1 cellular context compared by ENCODE assay signal in genomic region chr16:29029168-29029994, GRCh38.
TF ChIP-seq lines count a peak whose summit lies in the region.

No MANE protein-coding gene starts in this region.

TF ChIP-seq in GM12878, 131 proteins besides CTCF, POLR2A, EP300 and RAD21 (continued from another document):
- peak; percentile 40 for TF ChIP-seq SP1 (IDR thresholded peaks at IDR 0.05; ENCODE audit: low read depth, low read length)
- TF ChIP-seq NFIC (IDR thresholded peaks at IDR 0.05; ENCODE audit: low read depth, low read length), result peak; percentile 35; the same call in 1 of the 2 replicates
- TF ChIP-seq BACH1 (IDR thresholded peaks at IDR 0.05; ENCODE audit: borderline replicate concordance), result 0 out of 2 replicates have a peak, but pooled peaks have one; percentile 16
- TF ChIP-seq IKZF2 (IDR thresholded peaks at IDR 0.05), result peak; percentile 60 to 67; a peak in 3 of 4 replicates
- no peak for TF ChIP-seq USF1 (IDR thresholded peaks at IDR 0.05; ENCODE audit: borderline replicate concordance, extremely low read length, insufficient read depth, low read depth, low read length)
- TF ChIP-seq GATAD2B (conservative IDR thresholded peaks at IDR 0.05; ENCODE audit: low read depth), result peak; percentile 87
- no peak for TF ChIP-seq MXI1 (IDR thresholded peaks at IDR 0.05; ENCODE audit: low read depth, low read length)
- 0 out of 2 replicates have a peak, but pooled peaks have one; percentile 53 for TF ChIP-seq ZNF217 (IDR thresholded peaks at IDR 0.05)
- peak; percentile 55 for TF ChIP-seq RUNX3 (IDR thresholded peaks at IDR 0.05; ENCODE audit: low read length)
- TF ChIP-seq SUPT20H (IDR thresholded peaks at IDR 0.05; ENCODE audit: borderline replicate concordance, control insufficient read depth, low read depth, low read length), result no peak
- TF ChIP-seq PAX5 (IDR thresholded peaks at IDR 0.05; ENCODE audit: borderline replicate concordance, low read depth, low read length), result peak; percentile 68; the same call in 1 of the 2 replicates
- TF ChIP-seq IRF3 (IDR thresholded peaks at IDR 0.05), result no peak
- no peak for TF ChIP-seq E2F4 (IDR thresholded peaks at IDR 0.05; ENCODE audit: low read depth, low read length)
- TF ChIP-seq CREB1 (IDR thresholded peaks at IDR 0.05; ENCODE audit: low read depth), result peak; percentile 48; the same call in 1 of the 2 replicates
- TF ChIP-seq NFYA (IDR thresholded peaks at IDR 0.05; ENCODE audit: borderline replicate concordance, low read depth, low read length), result no peak
- peak; percentile 69; the same call in 1 of the 2 replicates for TF ChIP-seq ATF7 (IDR thresholded peaks at IDR 0.05; ENCODE audit: low read depth)
- peak; percentile 30; the same call in 1 of the 2 replicates for TF ChIP-seq JUND (IDR thresholded peaks at IDR 0.05; ENCODE audit: low read depth, low read length)
- no peak for TF ChIP-seq ZNF207 (IDR thresholded peaks at IDR 0.05; ENCODE audit: borderline replicate concordance)
- TF ChIP-seq ZNF687 (IDR thresholded peaks at IDR 0.05), result peak; percentile 48; the same call in 1 of the 2 replicates
- no peak for TF ChIP-seq ASH2L (IDR thresholded peaks at IDR 0.05; ENCODE audit: borderline replicate concordance, low read depth)
- peak; percentile 73 for TF ChIP-seq BCL3 (IDR thresholded peaks at IDR 0.05; ENCODE audit: borderline replicate concordance, insufficient read depth, low read depth, low read length, poor library complexity, severe bottlenecking)
- peak; percentile 42; the same call in 1 of the 2 replicates for TF ChIP-seq NBN (IDR thresholded peaks at IDR 0.05)
- TF ChIP-seq TBL1XR1 (IDR thresholded peaks at IDR 0.05; ENCODE audit: low read depth, low read length), result no peak
- TF ChIP-seq BCL11A (IDR thresholded peaks at IDR 0.05; ENCODE audit: low read depth, low read length), result peak; percentile 59; the same call in 1 of the 2 replicates
- TF ChIP-seq CBX3 (IDR thresholded peaks at IDR 0.05; ENCODE audit: borderline replicate concordance, low read depth), result no peak
- TF ChIP-seq SKIL (IDR thresholded peaks at IDR 0.05; ENCODE audit: low read depth, poor library complexity, severe bottlenecking), result no peak
- TF ChIP-seq RCOR1 (conservative IDR thresholded peaks at IDR 0.05; ENCODE audit: low read depth, low read length), result no peak
- TF ChIP-seq GABPA (IDR thresholded peaks at IDR 0.05; ENCODE audit: low read depth), result no peak
- no peak for TF ChIP-seq TAF1 (IDR thresholded peaks at IDR 0.05; ENCODE audit: borderline replicate concordance, low read depth, low read length)
- TF ChIP-seq CHD2 (IDR thresholded peaks at IDR 0.05; ENCODE audit: borderline replicate concordance, low read depth, low read length), result peak; percentile 62; the same call in 1 of the 2 replicates
- TF ChIP-seq MEF2B (IDR thresholded peaks at IDR 0.05; ENCODE audit: partially characterized antibody, poor library complexity, severe bottlenecking), result peak; percentile 82
- TF ChIP-seq BHLHE40 (IDR thresholded peaks at IDR 0.05; ENCODE audit: borderline replicate concordance in 1 of 2, low read depth in 2 of 2, low read length in 1 of 2), result peak; percentile 50 to 82; a peak in 2 of 4 replicates
- no peak for TF ChIP-seq KAT2A (conservative IDR thresholded peaks at IDR 0.05; ENCODE audit: control insufficient read depth, low read depth, low read length)
- TF ChIP-seq YY1 (IDR thresholded peaks at IDR 0.05; ENCODE audit: low read depth, low read length), result 0 out of 2 replicates have a peak, but pooled peaks have one; percentile 3
- peak; percentile 63; the same call in 1 of the 2 replicates for TF ChIP-seq CREM (IDR thresholded peaks at IDR 0.05; ENCODE audit: low read depth)
- no peak for TF ChIP-seq CHD1 (IDR thresholded peaks at IDR 0.05; ENCODE audit: low read depth, low read length)
- peak; percentile 72 for TF ChIP-seq JUNB (IDR thresholded peaks at IDR 0.05)
- 0 out of 2 replicates have a peak, but pooled peaks have one; percentile 36 for TF ChIP-seq IRF4 (IDR thresholded peaks at IDR 0.05; ENCODE audit: low read depth, low read length)
- TF ChIP-seq POU2F2 (IDR thresholded peaks at IDR 0.05; ENCODE audit: borderline replicate concordance, low read depth, low read length), result 0 out of 3 replicates have a peak, but pooled peaks have one; percentile 9
- TF ChIP-seq SMARCA5 (IDR thresholded peaks at IDR 0.05), result peak; percentile 78
- TF ChIP-seq MTA2 (IDR thresholded peaks at IDR 0.05; ENCODE audit: low read depth), result peak; percentile 57; the same call in 1 of the 2 replicates
- peak; percentile 81 for TF ChIP-seq DPF2 (IDR thresholded peaks at IDR 0.05)
- peak; percentile 80 for TF ChIP-seq IKZF1 (conservative IDR thresholded peaks at IDR 0.05)
- peak in 1 of 2 experiments; percentile 73; a peak in 2 of 3 replicates for TF ChIP-seq EGR1 (IDR thresholded peaks at IDR 0.05; ENCODE audit: borderline replicate concordance in 1 of 2, low read depth in 2 of 2, low read length in 2 of 2)
